ENCODE assay signal across 32 cellular contexts in the genomic region with DNA sequence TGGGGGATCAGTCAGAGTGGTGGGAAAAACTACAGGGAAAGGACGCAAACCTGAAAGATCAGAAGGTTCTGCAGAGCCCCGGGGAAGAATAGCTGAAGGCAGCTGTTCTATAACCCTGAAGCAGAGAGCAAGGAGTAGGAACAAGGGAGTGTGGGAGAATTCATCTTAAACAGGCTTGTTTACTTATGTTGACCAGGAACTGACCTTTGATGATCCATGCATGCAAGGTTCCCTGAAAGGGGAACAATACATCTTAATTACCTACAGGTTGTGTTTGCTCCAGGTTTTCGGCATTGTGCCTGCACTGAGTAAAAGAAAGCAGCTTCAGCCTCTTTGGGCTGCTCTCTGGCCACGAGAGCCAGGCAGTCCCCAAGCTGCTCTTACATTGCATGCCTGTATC. TPM values are rescaled to one million over a fixed set of nuclear protein-coding genes. Genes with fewer than 3 reads are reported as not detected.
"Had no signal": no experiment of that assay in that cellular context is flagged by ENCODE, and none has a peak within 500 bp of the region (broad histone marks: within the 10 kb centered on the region; RNA-seq: fewer than 3 reads in every experiment).

No MANE protein-coding gene starts in this region.

- H3K4me1 Mint-ChIP-seq: endodermal cell; natural killer cell; neural crest cell; stimulated activated naive B cell treated with anti-CD40 and anti-IgM and Interleukin-4, amounts not matched to agents 10 μg/mL and 1 μg/mL and 100 μg/mL, for 72 hours had no signal

- H3K27ac ChIP-seq: colonic mucosa, esophagus muscularis mucosa, foreskin keratinocyte, gastroesophageal sphincter, hepatocyte, lower lobe of right lung, psoas muscle, right lobe of liver, thoracic aorta, tibial nerve, upper lobe of left lung, uterus had no signal

- H3K36me3 ChIP-seq: colonic mucosa, esophagus muscularis mucosa, gastroesophageal sphincter, heart left ventricle, left ventricle myocardium inferior, lower lobe of right lung, right lobe of liver, thoracic aorta, tibial nerve, upper lobe of left lung, uterus had no signal

- H3K4me1 ChIP-seq: colonic mucosa, esophagus muscularis mucosa, foreskin keratinocyte, gastroesophageal sphincter, lower lobe of right lung, psoas muscle, right lobe of liver, tibial nerve, upper lobe of left lung, uterus had no signal

- H3K27ac Mint-ChIP-seq: dendritic cell treated with granulocyte-macrophage colony-stimulating factor and Interleukin-4, amounts not matched to agents 40 ng/mL and 50 ng/mL, for 4 days; endodermal cell; natural killer cell; stimulated activated naive B cell treated with anti-CD40 and anti-IgM and Interleukin-4, amounts not matched to agents 10 μg/mL and 1 μg/mL and 100 μg/mL, for 72 hours; stimulated activated naive CD8-positive, alpha-beta T cell treated with anti-CD3 and anti-CD28 coated beads, Interleukin-15, Interleukin-2, amounts not matched to agents 100 ng/mL and 50 ng/mL, for 24 hours had no signal

- H3K9me3 ChIP-seq: colonic mucosa, esophagus muscularis mucosa, gastroesophageal sphincter, heart left ventricle, left ventricle myocardium inferior, lower lobe of right lung, psoas muscle, right lobe of liver, thoracic aorta, tibial nerve, upper lobe of left lung, uterus had no signal

- ATAC-seq: foreskin keratinocyte; gastroesophageal sphincter; lower lobe of right lung; natural killer cell; psoas muscle; right lobe of liver; stimulated activated naive B cell treated with anti-CD40 and anti-IgM and Interleukin-4, amounts not matched to agents 10 μg/mL and 1 μg/mL and 100 μg/mL, for 72 hours had no signal

- H3K4me2 ChIP-seq: hepatocyte had no signal

- H3K79me2 ChIP-seq: hepatocyte had no signal

- H3K9me3 Mint-ChIP-seq: dendritic cell treated with granulocyte-macrophage colony-stimulating factor and Interleukin-4, amounts not matched to agents 40 ng/mL and 50 ng/mL, for 4 days; endodermal cell; natural killer cell; neural crest cell; stimulated activated naive B cell treated with anti-CD40 and anti-IgM and Interleukin-4, amounts not matched to agents 10 μg/mL and 1 μg/mL and 100 μg/mL, for 72 hours; stimulated activated naive CD8-positive, alpha-beta T cell treated with anti-CD3 and anti-CD28 coated beads, Interleukin-15, Interleukin-2, amounts not matched to agents 100 ng/mL and 50 ng/mL, for 24 hours had no signal

- H3K27me3 ChIP-seq: right lobe of liver, upper lobe of left lung, uterus had no signal

- H3K4me3 ChIP-seq: colonic mucosa, esophagus muscularis mucosa, gastroesophageal sphincter, heart left ventricle, hepatocyte, left ventricle myocardium inferior, lower lobe of right lung, psoas muscle, right lobe of liver, thoracic aorta, tibial nerve, upper lobe of left lung, uterus had no signal

- H2AFZ ChIP-seq: hepatocyte had no signal

- H3K4me3 Mint-ChIP-seq: dendritic cell treated with granulocyte-macrophage colony-stimulating factor and Interleukin-4, amounts not matched to agents 40 ng/mL and 50 ng/mL, for 4 days; endodermal cell; natural killer cell; neural crest cell; stimulated activated naive B cell treated with anti-CD40 and anti-IgM and Interleukin-4, amounts not matched to agents 10 μg/mL and 1 μg/mL and 100 μg/mL, for 72 hours; stimulated activated naive CD8-positive, alpha-beta T cell treated with anti-CD3 and anti-CD28 coated beads, Interleukin-15, Interleukin-2, amounts not matched to agents 100 ng/mL and 50 ng/mL, for 24 hours had no signal

- FAIRE-seq: endothelial cell of umbilical vein, small intestine had no signal

- DNase-seq: colonic mucosa; effector CD8-positive, alpha-beta T cell; endodermal cell; foreskin keratinocyte; heart left ventricle; left cardiac atrium; left ventricle myocardium inferior; lower lobe of right lung; natural killer cell; nucleus accumbens; psoas muscle; retina; right lobe of liver; small intestine; stimulated activated CD4-positive, alpha-beta T cell treated with anti-CD3 and anti-CD28 coated beads, Interleukin-15, amount 100 ng/mL, for 24 hours; stimulated activated CD4-positive, alpha-beta T cell treated with anti-CD3 and anti-CD28 coated beads, Interleukin-2, amount 100 ng/mL, for 48 hours; stimulated activated naive B cell treated with anti-CD40 and anti-IgM and Interleukin-4, amounts not matched to agents 10 μg/mL and 1 μg/mL and 100 μg/mL, for 72 hours; upper lobe of left lung; uterus had no signal

- H3K36me3 Mint-ChIP-seq: natural killer cell; stimulated activated naive B cell treated with anti-CD40 and anti-IgM and Interleukin-4, amounts not matched to agents 10 μg/mL and 1 μg/mL and 100 μg/mL, for 72 hours had no signal

RNA-seq across cellular contexts. Expression of gene FAM43B, which starts 18.7 kb away (rescaled TPM):
- total RNA-seq: endothelial cell of umbilical vein, fibroblast of lung, foreskin keratinocyte, mononuclear cell, natural killer cell had no signal
- polyA plus RNA-seq: endothelial cell of umbilical vein, fibroblast of lung had no signal

RNA-seq across cellular contexts. Expression of gene CDA, which starts 55.3 kb away (rescaled TPM):
- total RNA-seq: chondrocyte, neural crest cell, osteocyte had no signal
